13 cellular contexts compared by ENCODE assay signal in genomic region chr1:195733826-195734225, GRCh38.
DNase-seq lines count a peak whose midpoint lies in the region; ATAC-seq and TF ChIP-seq lines count a peak whose summit lies in the region.
"Had no signal": no experiment of that assay in that cellular context is flagged by ENCODE, and none has a peak within 500 bp of the region (broad histone marks: within the 10 kb centered on the region; RNA-seq: fewer than 3 reads in every experiment).

No MANE protein-coding gene starts in this region.

- H2AFZ ChIP-seq in Karpas-422 (ENCODE audit: low read length) (no peak overlapping the region), mammary epithelial cell (ENCODE audit: low read depth, low read length) (no peak overlapping the region), smooth muscle cell (ENCODE audit: low read depth) (no peak overlapping the region)

- CTCF ChIA-PET in activated CD8-positive, alpha-beta T cell treated with anti-CD3 and anti-CD28 coated beads for 36 hours (lab: Charles Lee), result no interaction called here
- CTCF ChIA-PET in activated CD8-positive, alpha-beta T cell treated with anti-CD3 and anti-CD28 coated beads, Interleukin-2, amount 10 ng/mL, durations not matched to agents 7 days and 5 days (lab: Charles Lee), result no interaction called here
- CTCF ChIA-PET in mammary epithelial cell (lab: Charles Lee; ENCODE audit: low non-redundant PET), result interaction anchor here (0.6 kb wide), 1 partner anchor 56 kb away, joined by 3 read pairs; no protein-coding TSS in a partner anchor

- no peak overlapping the region for H3K9ac ChIP-seq in Karpas-422 (ENCODE audit: low read length)
- no peak overlapping the region for H3K9ac ChIP-seq in mammary epithelial cell (ENCODE audit: insufficient read depth, low read length)
- H3K9ac ChIP-seq in smooth muscle cell (ENCODE audit: low read depth), result no peak overlapping the region

- no peaks in the 10 kb centered on the region for H3K27me3 ChIP-seq in Karpas-422 (ENCODE audit: low read length)
- H3K27me3 ChIP-seq in mammary epithelial cell (ENCODE audit: insufficient read depth, low read length), result no peaks in the 10 kb centered on the region
- H3K27me3 ChIP-seq in smooth muscle cell (ENCODE audit: low read depth), result no peaks in the 10 kb centered on the region
- H3K27me3 ChIP-seq: gastroesophageal sphincter, suprapubic skin had no signal

- POLR2A ChIA-PET in activated CD8-positive, alpha-beta T cell treated with anti-CD3 and anti-CD28 coated beads for 36 hours (lab: Charles Lee), result no interaction called here
- POLR2A ChIA-PET in activated CD8-positive, alpha-beta T cell treated with anti-CD3 and anti-CD28 coated beads, Interleukin-2, amount 10 ng/mL, durations not matched to agents 7 days and 5 days (lab: Charles Lee), result no interaction called here

- no peaks in the 10 kb centered on the region for H3K4me1 Mint-ChIP-seq in activated CD8-positive, alpha-beta T cell treated with anti-CD3 and anti-CD28 coated beads for 36 hours (ENCODE audit: low read depth)
- H3K4me1 Mint-ChIP-seq in activated CD8-positive, alpha-beta T cell treated with anti-CD3 and anti-CD28 coated beads, Interleukin-2, amount 10 ng/mL, durations not matched to agents 7 days and 5 days (ENCODE audit: low read depth), result no peaks in the 10 kb centered on the region
- no peaks in the 10 kb centered on the region for H3K4me1 Mint-ChIP-seq in natural killer cell treated with Interleukin-12 subunit alpha and Interleukin-12 subunit beta and Interleukin-15 and Interleukin-18, amount 100 ng/mL, for 72 hours (ENCODE audit: low read depth in 2 of 2)

- WGBS in mammary epithelial cell (ENCODE audit: low coverage, missing lambda C conversion rate), result 86% methylated on average over 1 of the region's 1 CpG
- WGBS in smooth muscle cell (ENCODE audit: low lambda C conversion rate), result 95% methylated on average over 1 of the region's 1 CpG

- no peaks in the 10 kb centered on the region for H3F3A ChIP-seq in smooth muscle cell (ENCODE audit: low read depth)

- TF ChIP-seq CTCF in activated CD8-positive, alpha-beta T cell treated with anti-CD3 and anti-CD28 coated beads for 36 hours (IDR thresholded peaks at IDR 0.05), result no peak
- peak; percentile 50 to 51 for TF ChIP-seq CTCF in mammary epithelial cell (conservative IDR thresholded peaks at IDR 0.05 in 1 of 2, IDR thresholded peaks at IDR 0.05 in 1 of 2; ENCODE audit: extremely low read depth in 1 of 2, insufficient read depth in 1 of 2, low read depth in 1 of 2, low read length in 2 of 2)
- peak; percentile 40 for TF ChIP-seq CTCF in smooth muscle cell (IDR thresholded peaks at IDR 0.05; ENCODE audit: borderline replicate concordance, insufficient read depth, poor library complexity, severe bottlenecking)

- intact Hi-C loops in activated CD8-positive, alpha-beta T cell treated with anti-CD3 and anti-CD28 coated beads for 36 hours (cut with micrococcal nuclease), result no loop called here
- intact Hi-C loops in mammary epithelial cell (cut with micrococcal nuclease), result no loop called here

- H3K36me3 ChIP-seq in Karpas-422 (ENCODE audit: insufficient read depth, low read length) (no peaks in the 10 kb centered on the region), mammary epithelial cell (ENCODE audit: insufficient read depth, low read length) (no peaks in the 10 kb centered on the region), smooth muscle cell (ENCODE audit: low read depth) (no peaks in the 10 kb centered on the region)
- H3K36me3 ChIP-seq: gastroesophageal sphincter, suprapubic skin had no signal

- BruUV-seq in mammary epithelial cell (replicated peaks; lab: Mats Ljungman, UMichigan), result no TSS peak

- H3K4me3 ChIP-seq in Karpas-422 (ENCODE audit: low read length) (no peak overlapping the region), mammary epithelial cell (replicated peaks in 1 of 3; ENCODE audit: insufficient read depth in 1 of 3, low read depth in 2 of 3, low read length in 3 of 3) (no peak overlapping the region), smooth muscle cell (no peak overlapping the region)
- H3K4me3 ChIP-seq: gastroesophageal sphincter, suprapubic skin had no signal

- no peaks in the 10 kb centered on the region for H3K36me3 Mint-ChIP-seq in activated CD8-positive, alpha-beta T cell treated with anti-CD3 and anti-CD28 coated beads for 36 hours (ENCODE audit: low read depth)
- H3K36me3 Mint-ChIP-seq in activated CD8-positive, alpha-beta T cell treated with anti-CD3 and anti-CD28 coated beads, Interleukin-2, amount 10 ng/mL, durations not matched to agents 7 days and 5 days (ENCODE audit: low read depth), result no peaks in the 10 kb centered on the region
- H3K36me3 Mint-ChIP-seq in natural killer cell treated with Interleukin-12 subunit alpha and Interleukin-12 subunit beta and Interleukin-15 and Interleukin-18, amount 100 ng/mL, for 72 hours, result peaks cover 7% of the 10 kb centered on the region

- H3K4me1 ChIP-seq in Karpas-422 (ENCODE audit: low read length), result no peaks in the 10 kb centered on the region
- H3K4me1 ChIP-seq in mammary epithelial cell (ENCODE audit: insufficient read depth, low read length), result no peaks in the 10 kb centered on the region
- no peaks in the 10 kb centered on the region for H3K4me1 ChIP-seq in smooth muscle cell (ENCODE audit: low read depth)
- H3K4me1 ChIP-seq: gastroesophageal sphincter, suprapubic skin had no signal

- dilution Hi-C loops in mammary epithelial cell (cut with HindIII; ENCODE audit: low sequenced_read_pairs), result no loop called here

- H3K9me3 Mint-ChIP-seq in activated CD8-positive, alpha-beta T cell treated with anti-CD3 and anti-CD28 coated beads for 36 hours, result no peaks in the 10 kb centered on the region
- no peaks in the 10 kb centered on the region for H3K9me3 Mint-ChIP-seq in activated CD8-positive, alpha-beta T cell treated with anti-CD3 and anti-CD28 coated beads, Interleukin-2, amount 10 ng/mL, durations not matched to agents 7 days and 5 days (ENCODE audit: insufficient read depth)
- peaks cover 9% of the 10 kb centered on the region for H3K9me3 Mint-ChIP-seq in natural killer cell treated with Interleukin-12 subunit alpha and Interleukin-12 subunit beta and Interleukin-15 and Interleukin-18, amount 100 ng/mL, for 72 hours

- H3K27ac ChIP-seq in Karpas-422 (ENCODE audit: low read length) (no peak overlapping the region), mammary epithelial cell (ENCODE audit: insufficient read depth, low read depth, low read length) (no peak overlapping the region), smooth muscle cell (ENCODE audit: low read depth) (no peak overlapping the region)
- H3K27ac ChIP-seq: gastroesophageal sphincter, suprapubic skin had no signal

- H3K27me3 Mint-ChIP-seq in activated CD8-positive, alpha-beta T cell treated with anti-CD3 and anti-CD28 coated beads for 36 hours, result no peaks in the 10 kb centered on the region
- H3K27me3 Mint-ChIP-seq in activated CD8-positive, alpha-beta T cell treated with anti-CD3 and anti-CD28 coated beads, Interleukin-2, amount 10 ng/mL, durations not matched to agents 7 days and 5 days (ENCODE audit: low read depth), result no peaks in the 10 kb centered on the region
- H3K27me3 Mint-ChIP-seq in natural killer cell treated with Interleukin-12 subunit alpha and Interleukin-12 subunit beta and Interleukin-15 and Interleukin-18, amount 100 ng/mL, for 72 hours, result no peaks in the 10 kb centered on the region

- H3K79me2 ChIP-seq in Karpas-422 (ENCODE audit: low read length), result no peaks in the 10 kb centered on the region
- no peaks in the 10 kb centered on the region for H3K79me2 ChIP-seq in mammary epithelial cell (ENCODE audit: insufficient read depth, low read length)
- H3K79me2 ChIP-seq in smooth muscle cell (ENCODE audit: low read depth), result no peaks in the 10 kb centered on the region

- ATAC-seq in activated CD8-positive, alpha-beta T cell treated with anti-CD3 and anti-CD28 coated beads for 36 hours, result no peak
- ATAC-seq in activated CD8-positive, alpha-beta T cell treated with anti-CD3 and anti-CD28 coated beads, Interleukin-2, amount 10 ng/mL, durations not matched to agents 7 days and 5 days, result no peak
- no peak for ATAC-seq in GM19467 (IDR thresholded peaks at IDR 0.05; ENCODE audit: unreplicated experiment)
- no peak for ATAC-seq in natural killer cell treated with Interleukin-12 subunit alpha and Interleukin-12 subunit beta and Interleukin-15 and Interleukin-18, amount 100 ng/mL, for 72 hours
- ATAC-seq: gastroesophageal sphincter, right cardiac atrium had no signal

- H3K9me2 ChIP-seq in Karpas-422 (replicated peaks; ENCODE audit: insufficient read depth, low read length), result no peaks in the 10 kb centered on the region; the same call in 1 of the 2 replicates

- H3K4me3 Mint-ChIP-seq in activated CD8-positive, alpha-beta T cell treated with anti-CD3 and anti-CD28 coated beads for 36 hours, result no peak overlapping the region
- no peak overlapping the region for H3K4me3 Mint-ChIP-seq in activated CD8-positive, alpha-beta T cell treated with anti-CD3 and anti-CD28 coated beads, Interleukin-2, amount 10 ng/mL, durations not matched to agents 7 days and 5 days
- no peak overlapping the region for H3K4me3 Mint-ChIP-seq in natural killer cell treated with Interleukin-12 subunit alpha and Interleukin-12 subunit beta and Interleukin-15 and Interleukin-18, amount 100 ng/mL, for 72 hours

- no peak overlapping the region for H3K27ac Mint-ChIP-seq in activated CD8-positive, alpha-beta T cell treated with anti-CD3 and anti-CD28 coated beads for 36 hours
- H3K27ac Mint-ChIP-seq in activated CD8-positive, alpha-beta T cell treated with anti-CD3 and anti-CD28 coated beads, Interleukin-2, amount 10 ng/mL, durations not matched to agents 7 days and 5 days, result no peak overlapping the region
- no peak overlapping the region for H3K27ac Mint-ChIP-seq in natural killer cell treated with Interleukin-12 subunit alpha and Interleukin-12 subunit beta and Interleukin-15 and Interleukin-18, amount 100 ng/mL, for 72 hours

- H3K9me3 ChIP-seq in Karpas-422 (ENCODE audit: low read length), result peaks cover 4% of the 10 kb centered on the region; the same call in 1 of the 2 replicates
- H3K9me3 ChIP-seq in mammary epithelial cell (replicated peaks; ENCODE audit: insufficient read depth, low read length), result no peaks in the 10 kb centered on the region
- no peaks in the 10 kb centered on the region for H3K9me3 ChIP-seq in smooth muscle cell (replicated peaks; ENCODE audit: low read depth)
- H3K9me3 ChIP-seq: gastroesophageal sphincter, suprapubic skin had no signal

- H4K20me1 ChIP-seq in Karpas-422 (ENCODE audit: insufficient read depth, low read depth, low read length) (no peaks in the 10 kb centered on the region), mammary epithelial cell (ENCODE audit: insufficient read depth, low read length) (no peaks in the 10 kb centered on the region), smooth muscle cell (ENCODE audit: low read depth) (no peaks in the 10 kb centered on the region)

- peak; percentile 10 for DNase-seq in activated CD8-positive, alpha-beta T cell treated with anti-CD3 and anti-CD28 coated beads for 36 hours
- DNase-seq in activated CD8-positive, alpha-beta T cell treated with anti-CD3 and anti-CD28 coated beads, Interleukin-2, amount 10 ng/mL, durations not matched to agents 7 days and 5 days, result no peak
- peak; percentile 56 for DNase-seq in Karpas-422
- peak; percentile 6 for DNase-seq in mammary epithelial cell
- DNase-seq in smooth muscle cell (lab: John Stamatoyannopoulos, UW; ENCODE audit: unreplicated experiment), result no peak
- no peak for DNase-seq in natural killer cell treated with Interleukin-12 subunit alpha and Interleukin-12 subunit beta and Interleukin-15 and Interleukin-18, amount 100 ng/mL, for 72 hours (ENCODE audit: low spot score)
- no peak for DNase-seq in GOT3 (lab: John Stamatoyannopoulos, UW)
- DNase-seq: activated T-cell treated with anti-CD3 and anti-CD28 coated beads, Interleukin-2, amount 50 U/mL, for 48 hours; NK-92 treated with Interleukin-12 subunit alpha and Interleukin-12 subunit beta, amount 100 ng/mL, for 24 hours; right cardiac atrium had no signal

- H3K4me2 ChIP-seq in Karpas-422 (ENCODE audit: low read depth, low read length, poor library complexity, severe bottlenecking), result no peak overlapping the region
- no peak overlapping the region for H3K4me2 ChIP-seq in mammary epithelial cell (ENCODE audit: insufficient read depth, low read depth, low read length)
- H3K4me2 ChIP-seq in smooth muscle cell, result no peak overlapping the region

- in situ Hi-C loops in mammary epithelial cell (cut with MboI; ENCODE audit: low sequenced_read_pairs in 2 of 2), result no loop called here

Comparison
In these comparisons a context has a peak if more than half of its experiments do, and no peak if none do; other contexts are left out.
1. DNase-seq: peak in activated CD8-positive, alpha-beta T cell treated with anti-CD3 and anti-CD28 coated beads for 36 hours (single experiment), Karpas-422 (single experiment) and mammary epithelial cell (single experiment); none in activated CD8-positive, alpha-beta T cell treated with anti-CD3 and anti-CD28 coated beads, Interleukin-2, amount 10 ng/mL, durations not matched to agents 7 days and 5 days (single experiment), smooth muscle cell (single experiment), natural killer cell treated with Interleukin-12 subunit alpha and Interleukin-12 subunit beta and Interleukin-15 and Interleukin-18, amount 100 ng/mL, for 72 hours (single experiment) and GOT3 (single experiment).